ENCODE assay signal across 8 cellular contexts in the genomic region with DNA sequence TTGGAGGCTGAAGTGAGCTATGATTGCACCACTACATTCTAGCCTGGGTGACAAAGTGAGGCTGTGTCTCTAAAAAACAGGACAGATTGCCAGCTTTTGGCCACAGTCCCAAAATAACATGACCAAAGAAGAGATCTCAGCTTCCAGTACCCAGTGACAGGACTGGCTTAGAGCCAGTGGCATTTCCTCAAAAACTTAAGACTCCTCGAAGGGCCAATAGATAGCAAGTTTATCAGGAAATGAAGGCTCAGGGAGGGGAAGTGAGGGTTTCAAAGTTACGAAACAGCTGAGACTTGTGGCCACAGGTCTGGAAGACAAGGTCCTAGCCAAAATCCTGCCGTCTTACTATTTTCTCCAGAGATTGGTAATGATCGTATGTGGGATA. TPM values are rescaled to one million over a fixed set of nuclear protein-coding genes. Genes with fewer than 3 reads are reported as not detected.
DNase-seq lines count a peak whose midpoint lies in the region; ATAC-seq and TF ChIP-seq lines count a peak whose summit lies in the region.

No MANE protein-coding gene starts in this region.

- H3K27me3 Mint-ChIP-seq in Calu3 (ENCODE audit: unreplicated experiment), result peaks cover 10% of the 10 kb centered on the region
- no peaks in the 10 kb centered on the region; the same call in 1 of the 2 replicates for H3K27me3 Mint-ChIP-seq in WTC11 (ENCODE audit: low read depth)

- DNase-seq in Calu3 (peak; percentile 73), LNCaP clone FGC (ENCODE audit: low read depth) (peak; percentile 88), WTC11 (ENCODE audit: low spot score) (no peak), left ventricle myocardium inferior (peak; percentile 22), smooth muscle cell of the brain vasculature (ENCODE audit: low read depth, low spot score) (peak; percentile 50), occipital lobe (lab: John Stamatoyannopoulos, UW) (no peak), activated gamma-delta T cell treated with Interleukin-2 at 50 U/mL for 16 hours (no peak)

- H3K4me3 ChIP-seq in LNCaP clone FGC (ENCODE audit: low read depth, low read length) (no peak overlapping the region), left ventricle myocardium inferior (no peak overlapping the region)

- H3K9me3 Mint-ChIP-seq in Calu3 (ENCODE audit: low read depth, unreplicated experiment) (no peaks in the 10 kb centered on the region), WTC11 (no peaks in the 10 kb centered on the region)

- H3K9me3 ChIP-seq in left ventricle myocardium inferior (replicated peaks), result no peaks in the 10 kb centered on the region

- ATAC-seq in WTC11 (no peak), GM18498 (IDR thresholded peaks at IDR 0.05; ENCODE audit: unreplicated experiment) (no peak)

- peak overlapping the region; percentile 63 for H3K27ac ChIP-seq in left ventricle myocardium inferior (replicated peaks)

- peak overlapping the region; percentile 60 for H3K27ac Mint-ChIP-seq in Calu3 (ENCODE audit: unreplicated experiment)
- H3K27ac Mint-ChIP-seq in WTC11, result no peak overlapping the region

- peaks cover 27% of the 10 kb centered on the region for H3K4me1 ChIP-seq in left ventricle myocardium inferior

- H3K4me3 Mint-ChIP-seq in Calu3 (ENCODE audit: low read depth, unreplicated experiment) (no peak overlapping the region), WTC11 (no peak overlapping the region)

- POLR2A ChIA-PET in WTC11 (lab: Charles Lee), result interaction anchor here (0.7 kb wide), 1 partner anchor 334 kb away, joined by 3 read pairs; no protein-coding TSS in a partner anchor

- H3K27me3 ChIP-seq in left ventricle myocardium inferior (ENCODE audit: low read depth), result no peaks in the 10 kb centered on the region

- H3K36me3 Mint-ChIP-seq in Calu3 (ENCODE audit: insufficient read depth, unreplicated experiment) (peaks cover 72% of the 10 kb centered on the region), WTC11 (peaks cover 8% of the 10 kb centered on the region)

- H3K36me3 ChIP-seq in left ventricle myocardium inferior, result peaks cover 5% of the 10 kb centered on the region

- intact Hi-C loops in Calu3 (cut with micrococcal nuclease; ENCODE audit: unreplicated experiment) (loop anchor here (2.0 kb wide), 1 partner anchor 42 kb away; a partner anchor contains a TSS), left ventricle myocardium inferior (cut with micrococcal nuclease) (no loop called here)

- H3K4me1 Mint-ChIP-seq in Calu3 (ENCODE audit: low read depth, unreplicated experiment) (peaks cover 22% of the 10 kb centered on the region), WTC11 (peaks cover 33% of the 10 kb centered on the region)

- CTCF ChIA-PET in Calu3 (lab: Charles Lee) (interaction anchor here (1.3 kb wide), 1 partner anchor 42 kb away, joined by 3 read pairs; a partner anchor contains a TSS), WTC11 (lab: Charles Lee) (interaction anchor here (0.8 to 0.9 kb wide), 2 partner anchors 16 to 251 kb away, joined by 3 to 6 read pairs; a partner anchor contains a TSS)

- BruUV-seq in Calu3 (replicated peaks; lab: Mats Ljungman, UMichigan), result no TSS peak

- TF ChIP-seq CTCF in Calu3 (IDR thresholded peaks at IDR 0.05; ENCODE audit: unreplicated experiment) (no peak), LNCaP clone FGC (IDR thresholded peaks at IDR 0.05; ENCODE audit: control insufficient read depth, extremely low read depth, insufficient read depth) (no peak), WTC11 (IDR thresholded peaks at IDR 0.05) (no peak), left ventricle myocardium inferior (IDR thresholded peaks at IDR 0.05; ENCODE audit: borderline replicate concordance) (no peak)

TF ChIP-seq in WTC11, 78 proteins besides CTCF, POLR2A, EP300 and RAD21:
- TF ChIP-seq EMX1 (CRISPR knock-in tag; IDR thresholded peaks at IDR 0.05) (no peak), ZNF671 (CRISPR knock-in tag; IDR thresholded peaks at IDR 0.05) (0 out of 2 replicates have a peak, but pooled peaks have one; percentile 30)
TF ChIP-seq in WTC11: peak in this region for 1.

RNA-seq across cellular contexts. Expression of a gene that starts 6.3 kb away (rescaled TPM):
- total RNA-seq in Calu3 (2022), result 18.9 and 19.5 TPM in 2 replicates
- total RNA-seq in WTC11 (2021), result 18.8 to 25.8 TPM (median 23.8 TPM) in 3 replicates
- 5.8 TPM for total RNA-seq in left ventricle myocardium inferior
- total RNA-seq in occipital lobe, result 4.2 TPM

RNA-seq across cellular contexts. Expression of a gene that starts 41.4 kb away (rescaled TPM):
- total RNA-seq in Calu3 (2022), result 84.3 and 84.4 TPM in 2 replicates
- total RNA-seq in WTC11 (2021), result 91.2 to 104 TPM (median 94.0 TPM) in 3 replicates
- total RNA-seq in left ventricle myocardium inferior, result 75.9 TPM
- total RNA-seq in occipital lobe, result 25.3 TPM

RNA-seq across cellular contexts. Expression of a gene that starts 52.8 kb away (rescaled TPM):
- total RNA-seq in Calu3 (2022) (158 and 159 TPM in 2 replicates), WTC11 (2021) (254 to 264 TPM (median 256 TPM) in 3 replicates), left ventricle myocardium inferior (58.2 TPM), occipital lobe (87.2 TPM)

Comparison
In these comparisons a context has a peak if more than half of its experiments do, and no peak if none do; other contexts are left out.
1. DNase-seq: peak in Calu3 (single experiment), LNCaP clone FGC (single experiment), left ventricle myocardium inferior (single experiment) and smooth muscle cell of the brain vasculature (single experiment); none in WTC11 (single experiment), occipital lobe (single experiment) and activated gamma-delta T cell treated with Interleukin-2 at 50 U/mL for 16 hours (single experiment).